ENCODE assay signal across 14 cellular contexts in genomic region chr16:77652399-77652798, GRCh38.
DNase-seq lines count a peak whose midpoint lies in the region; ATAC-seq and TF ChIP-seq lines count a peak whose summit lies in the region.
"Had no signal": no experiment of that assay in that cellular context is flagged by ENCODE, and none has a peak within 500 bp of the region (broad histone marks: within the 10 kb centered on the region; RNA-seq: fewer than 3 reads in every experiment).

No MANE protein-coding gene starts in this region.

- TF ChIP-seq CTCF in AG10803 (conservative IDR thresholded peaks at IDR 0.05; ENCODE audit: low read length) (no peak), choroid plexus epithelial cell (conservative IDR thresholded peaks at IDR 0.05; ENCODE audit: low read depth, low read length) (no peak), RWPE1 (conservative IDR thresholded peaks at IDR 0.05; ENCODE audit: low read depth) (no peak)

- CTCF ChIA-PET in RWPE1 (lab: Yijun Ruan, JAX), result interaction anchor here (0.5 kb wide), 1 partner anchor 82 kb away, joined by 3 read pairs; no protein-coding TSS in a partner anchor

- intact Hi-C loops in sciatic nerve (cut with DNase I), result no loop called here

- DNase-seq in AG10803 (ENCODE audit: low read depth) (peak; percentile 17), choroid plexus epithelial cell (ENCODE audit: low read depth) (peak; percentile 12), fibroblast of peridontal ligament (ENCODE audit: extremely low read depth) (peak; percentile 13), sciatic nerve (ENCODE audit: low spot score) (no peak), epidermal melanocyte (ENCODE audit: insufficient read length, low spot score) (no peak), amniotic stem cell (lab: John Stamatoyannopoulos, UW) (no peak), RWPE1 (ENCODE audit: low spot score) (no peak)
- DNase-seq: 8988T; BE2C; C1 segment of cervical spinal cord; Caco-2; CD4-positive, alpha-beta T cell; H9 had no signal

- POLR2A ChIA-PET in RWPE1 (lab: Yijun Ruan, JAX; ENCODE audit: low non-redundant PET), result no interaction called here

- H3K4me3 ChIP-seq in AG10803 (ENCODE audit: low read length) (no peak overlapping the region), choroid plexus epithelial cell (ENCODE audit: low read depth, low read length) (no peak overlapping the region)

- H3K27ac ChIP-seq in RWPE1, result no peak overlapping the region

- peak; percentile 86 for ATAC-seq in sciatic nerve
- ATAC-seq in HG02884 (IDR thresholded peaks at IDR 0.05; ENCODE audit: unreplicated experiment), result no peak

Comparison
In these comparisons a context has a peak if more than half of its experiments do, and no peak if none do; other contexts are left out.
1. DNase-seq: peak in AG10803 (single experiment), choroid plexus epithelial cell (single experiment) and fibroblast of peridontal ligament (single experiment); none in sciatic nerve (single experiment), epidermal melanocyte (single experiment), amniotic stem cell (single experiment) and RWPE1 (single experiment).